ENCODE assay signal across 13 cellular contexts in genomic region chr20:32970115-32970972, GRCh38. TPM values are rescaled to one million over a fixed set of nuclear protein-coding genes. Genes with fewer than 3 reads are reported as not detected.
DNase-seq lines count a peak whose midpoint lies in the region; ATAC-seq, FAIRE-seq and TF ChIP-seq lines count a peak whose summit lies in the region.
"Had no signal": no experiment of that assay in that cellular context is flagged by ENCODE, and none has a peak within 500 bp of the region (broad histone marks: within the 10 kb centered on the region; RNA-seq: fewer than 3 reads in every experiment).

No MANE protein-coding gene starts in this region.

- TF ChIP-seq CTCF in right atrium auricular region (IDR thresholded peaks at IDR 0.05) (no peak), GM12878 (IDR thresholded peaks at IDR 0.05 in 2 of 3, conservative IDR thresholded peaks at IDR 0.05 in 1 of 3; ENCODE audit: control insufficient read depth in 2 of 3, extremely low read depth in 1 of 3, insufficient read depth in 1 of 3, low read depth in 3 of 3, low read length in 3 of 3) (no peak), natural killer cell (IDR thresholded peaks at IDR 0.05) (no peak), progenitor cell of endocrine pancreas (IDR thresholded peaks at IDR 0.05; ENCODE audit: unreplicated experiment) (no peak)

- no peaks in the 10 kb centered on the region for H3K36me3 Mint-ChIP-seq in natural killer cell
- no peaks in the 10 kb centered on the region for H3K36me3 Mint-ChIP-seq in progenitor cell of endocrine pancreas (ENCODE audit: insufficient read depth)

- POLR2A ChIA-PET in GM12878 (lab: Charles Lee) = no interaction called here

- peaks cover 25 to 26% of the 10 kb centered on the region in 2 donors for H3K4me1 Mint-ChIP-seq in natural killer cell
- H3K4me1 Mint-ChIP-seq in progenitor cell of endocrine pancreas (ENCODE audit: low read depth) = peaks cover 9% of the 10 kb centered on the region

- no peaks in the 10 kb centered on the region; the same call in 1 of the 2 replicates for H3K79me2 ChIP-seq in GM12878 (ENCODE audit: control insufficient read depth, insufficient read depth, low read length)

- TF ChIP-seq RAD21 in GM12878 (IDR thresholded peaks at IDR 0.05; ENCODE audit: insufficient read depth, low read depth, low read length) = no peak

- RAD21 ChIA-PET in GM12878 (lab: Charles Lee; ENCODE audit: unreplicated experiment) = no interaction called here

- peak overlapping the region in 1 of 2 donors; percentile 81 for H3K27ac Mint-ChIP-seq in natural killer cell
- no peak overlapping the region for H3K27ac Mint-ChIP-seq in progenitor cell of endocrine pancreas

- CTCF ChIA-PET in GM12878 (lab: Yijun Ruan, JAX) = interaction anchor here (1.5 kb wide), 1 partner anchor 69 kb away, joined by 4 read pairs; no protein-coding TSS in a partner anchor

- FAIRE-seq in GM12878 (lab: Jason Lieb, UNC) = no peak
- FAIRE-seq: G401.6 had no signal

- H3K9me3 Mint-ChIP-seq in natural killer cell (no peaks in the 10 kb centered on the region), progenitor cell of endocrine pancreas (ENCODE audit: low read depth) (no peaks in the 10 kb centered on the region)

- ATAC-seq in left cardiac atrium = no peak
- no peak for ATAC-seq in GM12878
- no peak for ATAC-seq in natural killer cell
- ATAC-seq in HG03025 (IDR thresholded peaks at IDR 0.05; ENCODE audit: low FRiP score, unreplicated experiment) = no peak
- no peak for ATAC-seq in GM21576 (IDR thresholded peaks at IDR 0.05; ENCODE audit: unreplicated experiment)
- ATAC-seq: activated naive CD4-positive, alpha-beta T cell treated with anti-CD3 and anti-CD28 coated beads, Interleukin-2, amount 50 U/mL, for 72 hours had no signal

- SMC1A ChIA-PET in GM12878 (lab: Charles Lee; ENCODE audit: uncharacterized antibody, unreplicated experiment) = no interaction called here

- H3K4me2 ChIP-seq in GM12878 (ENCODE audit: control insufficient read depth, insufficient read depth) = no peak overlapping the region

- H3K4me1 ChIP-seq in right atrium auricular region (peaks cover 0 to 12% of the 10 kb centered on the region in 2 donors), GM12878 (ENCODE audit: control insufficient read depth, insufficient read depth, low read length) (peaks cover 38% of the 10 kb centered on the region)

- H2AFZ ChIP-seq in GM12878 (ENCODE audit: control insufficient read depth, low read depth, low read length) = peak overlapping the region; percentile 39; the same call in 1 of the 2 replicates

- DNase-seq in right atrium auricular region (ENCODE audit: low spot score) (peak; percentile 18), left cardiac atrium (no peak), GM12878 (ENCODE audit: low read depth, low spot score) (no peak), natural killer cell (no peak), ureter (ENCODE audit: low spot score) (peak; percentile 33), progenitor cell of endocrine pancreas (ENCODE audit: low spot score, unreplicated experiment) (no peak)
- DNase-seq: activated CD4-positive, alpha-beta T cell treated with anti-CD3 and anti-CD28 coated beads for 48 hours; MG63; NCI-H2171 had no signal

- H3K36me3 ChIP-seq in right atrium auricular region (no peaks in the 10 kb centered on the region), GM12878 (ENCODE audit: control insufficient read depth in 2 of 2, insufficient read depth in 2 of 2, low read length in 1 of 2) (no peaks in the 10 kb centered on the region)
- H3K36me3 ChIP-seq: MG63 had no signal

- no peak overlapping the region for H3K27ac ChIP-seq in right atrium auricular region
- H3K27ac ChIP-seq in GM12878 (ENCODE audit: control insufficient read depth, insufficient read depth) = peak overlapping the region; percentile 97

- in situ Hi-C loops in GM12878 (cut with MboI) = no loop called here

- no peaks in the 10 kb centered on the region for H4K20me1 ChIP-seq in GM12878 (ENCODE audit: control insufficient read depth, insufficient read depth)

- no peak for TF ChIP-seq EP300 in GM12878 (IDR thresholded peaks at IDR 0.05; ENCODE audit: borderline replicate concordance in 1 of 2, control insufficient read depth in 1 of 2, low read depth in 2 of 2, low read length in 2 of 2)

- 97% methylated on average over 15 of the region's 15 CpGs for WGBS in GM12878 (ENCODE audit: insufficient coverage, insufficient replicate concordance, low lambda C conversion rate, missing lambda C conversion rate)

- TF ChIP-seq POLR2A in GM12878 (IDR thresholded peaks at IDR 0.05; ENCODE audit: low read depth, low read length) = no peak

- H3K4me3 Mint-ChIP-seq in natural killer cell (peak overlapping the region; percentile 10), progenitor cell of endocrine pancreas (ENCODE audit: low read depth) (no peak overlapping the region)

- H3K4me3 ChIP-seq in right atrium auricular region (no peak overlapping the region), GM12878 (no peak overlapping the region)
- H3K4me3 ChIP-seq: MG63 had no signal

- H3K27me3 ChIP-seq in right atrium auricular region (no peaks in the 10 kb centered on the region), GM12878 (replicated peaks in 1 of 2; ENCODE audit: control insufficient read depth in 2 of 2, insufficient read depth in 2 of 2, low read length in 1 of 2) (no peaks in the 10 kb centered on the region)
- H3K27me3 ChIP-seq: MG63 had no signal

- H3K27me3 Mint-ChIP-seq in natural killer cell (ENCODE audit: low read depth in 2 of 2) = no peaks in the 10 kb centered on the region
- peaks cover 3% of the 10 kb centered on the region for H3K27me3 Mint-ChIP-seq in progenitor cell of endocrine pancreas

- H3K9me3 ChIP-seq in right atrium auricular region (no peaks in the 10 kb centered on the region), GM12878 (replicated peaks; ENCODE audit: control insufficient read depth, insufficient read depth, low read length) (no peaks in the 10 kb centered on the region)
- H3K9me3 ChIP-seq: MG63 had no signal

- no peak overlapping the region; the same call in 1 of the 2 replicates for H3K9ac ChIP-seq in GM12878 (ENCODE audit: control insufficient read depth, insufficient read depth, low read length)

- intact Hi-C loops in left cardiac atrium (cut with DNase I) = no loop called here
- intact Hi-C loops in GM12878 (cut with micrococcal nuclease; ENCODE audit: unreplicated experiment) = no loop called here
- intact Hi-C loops in natural killer cell (cut with micrococcal nuclease) = no loop called here

- BruUV-seq in GM12878 (replicated peaks; lab: Mats Ljungman, UMichigan) = no TSS peak

TF ChIP-seq in GM12878, 131 proteins besides CTCF, POLR2A, EP300 and RAD21 (continues in another document):
- no peak for TF ChIP-seq YBX1 (IDR thresholded peaks at IDR 0.05)

RNA-seq across cellular contexts. Expression of gene SUN5, which starts 33.9 kb away (rescaled TPM):
- total RNA-seq in right atrium auricular region (not detected), left cardiac atrium (not detected), GM12878 (2014; rRNA removed) (not detected in 2 replicates), GM12878 (2014; rRNA removed; fragmentation: Illumina TruSeq; extraction: Trizol) (not detected in 2 replicates), GM12878 (2021) (not detected in 2 replicates), natural killer cell (not detected), ureter (not detected), progenitor cell of endocrine pancreas (not detected in 2 replicates)
- total RNA-seq in GM12878 (2013; cell fraction: nucleolus; rRNA removed) = not detected in 2 replicates
- not detected for polyA plus RNA-seq in GM12878 (2011; ENCODE audit: low read depth)
- polyA plus RNA-seq in GM12878 (2011; rRNA removed) (not detected in 2 replicates), GM12878 (2014; fragmentation: Illumina TruSeq; extraction: Trizol) (not detected in 2 replicates), GM12878 (2014; fragmentation: Nextera tagmentation; extraction: Ambion mirVana) (not detected), GM12878 (2014; rRNA removed) (not detected in 2 replicates), GM12878 (2016; fragmentation: Nextera tagmentation; extraction: Ambion mirVana) (not detected)
- not detected in 2 replicates for polyA plus RNA-seq in GM12878 (2011; cell fraction: cytosol; rRNA removed)
- not detected in 2 replicates for polyA plus RNA-seq in GM12878 (2011; cell fraction: nucleus; rRNA removed)
- polyA plus RNA-seq in GM12878 (2012) = not detected in 2 replicates
- not detected in 2 replicates for polyA minus RNA-seq in GM12878 (2011; rRNA and poly(A)+ RNA removed)
- polyA minus RNA-seq in GM12878 (2011; cell fraction: cytosol; rRNA and poly(A)+ RNA removed) = not detected in 2 replicates
- polyA minus RNA-seq in GM12878 (2011; cell fraction: nucleus; rRNA and poly(A)+ RNA removed) = not detected in 2 replicates
- total RNA-seq: activated naive CD4-positive, alpha-beta T cell treated with anti-CD3 and anti-CD28 coated beads, Interleukin-2, amount 50 U/mL, for 72 hours had no signal

RNA-seq across cellular contexts. Expression of gene BPIFB2, which starts 37.2 kb away (rescaled TPM):
- not detected for total RNA-seq in right atrium auricular region
- not detected for total RNA-seq in left cardiac atrium
- not detected in 2 replicates for total RNA-seq in GM12878 (2013; cell fraction: nucleolus; rRNA removed)
- not detected in 2 replicates for total RNA-seq in GM12878 (2014; rRNA removed)
- not detected in 2 replicates for total RNA-seq in GM12878 (2014; rRNA removed; fragmentation: Illumina TruSeq; extraction: Trizol)
- total RNA-seq in GM12878 (2021) = not detected in 2 replicates
- not detected for polyA plus RNA-seq in GM12878 (2011; ENCODE audit: low read depth)
- polyA plus RNA-seq in GM12878 (2011; rRNA removed) = not detected in 2 replicates
- not detected in 2 replicates for polyA plus RNA-seq in GM12878 (2011; cell fraction: cytosol; rRNA removed)
- polyA plus RNA-seq in GM12878 (2011; cell fraction: nucleus; rRNA removed) = 0.38 TPM in 1 of 2 replicates, not detected in the other
- not detected in 2 replicates for polyA plus RNA-seq in GM12878 (2012)
- polyA plus RNA-seq in GM12878 (2014; fragmentation: Illumina TruSeq; extraction: Trizol) = not detected in 2 replicates
- not detected for polyA plus RNA-seq in GM12878 (2014; fragmentation: Nextera tagmentation; extraction: Ambion mirVana)
- not detected in 2 replicates for polyA plus RNA-seq in GM12878 (2014; rRNA removed)
- not detected for polyA plus RNA-seq in GM12878 (2016; fragmentation: Nextera tagmentation; extraction: Ambion mirVana)
- polyA minus RNA-seq in GM12878 (2011; rRNA and poly(A)+ RNA removed) = not detected in 2 replicates
- polyA minus RNA-seq in GM12878 (2011; cell fraction: cytosol; rRNA and poly(A)+ RNA removed) = not detected in 2 replicates
- polyA minus RNA-seq in GM12878 (2011; cell fraction: nucleus; rRNA and poly(A)+ RNA removed) = not detected in 2 replicates
- not detected for total RNA-seq in natural killer cell
- total RNA-seq in ureter = not detected
- total RNA-seq in progenitor cell of endocrine pancreas = not detected in 2 replicates
- total RNA-seq: activated naive CD4-positive, alpha-beta T cell treated with anti-CD3 and anti-CD28 coated beads, Interleukin-2, amount 50 U/mL, for 72 hours had no signal

Comparison
In these comparisons a context has a peak if more than half of its experiments do, and no peak if none do; other contexts are left out.
1. DNase-seq: peak in right atrium auricular region (single experiment) and ureter (single experiment); none in left cardiac atrium (single experiment), GM12878 (single experiment), natural killer cell (single experiment) and progenitor cell of endocrine pancreas (single experiment).